8 cellular contexts compared by ENCODE assay signal in genomic region chr6:13814938-13815575, GRCh38. TPM values are rescaled to one million over a fixed set of nuclear protein-coding genes. Genes with fewer than 3 reads are reported as not detected.
A peak's percentile ranks its signal among the peaks of the same experiment; 100 is the strongest.
DNase-seq lines count a peak whose midpoint lies in the region; ATAC-seq and TF ChIP-seq lines count a peak whose summit lies in the region.

No MANE protein-coding gene starts in this region.

- ATAC-seq in HG03439 (IDR thresholded peaks at IDR 0.05; ENCODE audit: unreplicated experiment) (peak; percentile 0), GM19463 (IDR thresholded peaks at IDR 0.05; ENCODE audit: unreplicated experiment) (no peak), HG03342 (IDR thresholded peaks at IDR 0.05; ENCODE audit: unreplicated experiment) (no peak), GM21360 (IDR thresholded peaks at IDR 0.05; ENCODE audit: unreplicated experiment) (no peak)
- ATAC-seq in stimulated activated naive CD8-positive, alpha-beta T cell treated with anti-CD3 and anti-CD28 coated beads, Interleukin-15, amount 100 ng/mL, for 72 hours: no peak

- POLR2A ChIA-PET in AG04450 (lab: Yijun Ruan, JAX): interaction anchor here (1.6 to 1.8 kb wide), 2 partner anchors 82 to 232 kb away, joined by 5 read pairs; no protein-coding TSS in a partner anchor
- POLR2A ChIA-PET in activated CD4-positive, alpha-beta memory T cell treated with anti-CD3 and anti-CD28 coated beads for 36 hours (lab: Charles Lee): interaction anchor here (0.6 to 1.7 kb wide), 4 partner anchors 52 to 241 kb away, joined by 3 to 7 read pairs (median 4); partner anchors contain the start of genes NOL7 and SIRT5

- peak overlapping the region; percentile 75 for H3K4me3 ChIP-seq in AG04450 (ENCODE audit: low read depth, low read length)
- H3K4me3 ChIP-seq in iPS-11a (ENCODE audit: low read depth, low read length): peak overlapping the region; percentile 61

- no peaks in the 10 kb centered on the region for H3K36me3 Mint-ChIP-seq in activated CD4-positive, alpha-beta memory T cell treated with anti-CD3 and anti-CD28 coated beads for 36 hours

- TF ChIP-seq CTCF in AG04450 (IDR thresholded peaks at IDR 0.05; ENCODE audit: low read depth, low read length): no peak

- no peak overlapping the region for H3K27ac ChIP-seq in AG04450 (ENCODE audit: low read depth, low read length)

- H3K9me3 ChIP-seq in AG04450 (ENCODE audit: control insufficient read depth, insufficient read depth, low read length): no peaks in the 10 kb centered on the region

- H3K9me3 Mint-ChIP-seq in activated CD4-positive, alpha-beta memory T cell treated with anti-CD3 and anti-CD28 coated beads for 36 hours: no peaks in the 10 kb centered on the region
- H3K9me3 Mint-ChIP-seq in stimulated activated naive CD8-positive, alpha-beta T cell treated with anti-CD3 and anti-CD28 coated beads, Interleukin-15, amount 100 ng/mL, for 72 hours: no peaks in the 10 kb centered on the region

- H3K27ac Mint-ChIP-seq in activated CD4-positive, alpha-beta memory T cell treated with anti-CD3 and anti-CD28 coated beads for 36 hours: peak overlapping the region; percentile 84
- peak overlapping the region; percentile 82 to 90 for H3K27ac Mint-ChIP-seq in stimulated activated naive CD8-positive, alpha-beta T cell treated with anti-CD3 and anti-CD28 coated beads, Interleukin-15, amount 100 ng/mL, for 72 hours

- no peaks in the 10 kb centered on the region for H3K27me3 ChIP-seq in AG04450 (ENCODE audit: control insufficient read depth, insufficient read depth, low read length)

- no peaks in the 10 kb centered on the region for H3K27me3 Mint-ChIP-seq in activated CD4-positive, alpha-beta memory T cell treated with anti-CD3 and anti-CD28 coated beads for 36 hours
- no peaks in the 10 kb centered on the region for H3K27me3 Mint-ChIP-seq in stimulated activated naive CD8-positive, alpha-beta T cell treated with anti-CD3 and anti-CD28 coated beads, Interleukin-15, amount 100 ng/mL, for 72 hours

- intact Hi-C loops in activated CD4-positive, alpha-beta memory T cell treated with anti-CD3 and anti-CD28 coated beads for 36 hours (cut with micrococcal nuclease): loop anchor here (1.0 to 2.0 kb wide), 2 partner anchors 20 to 241 kb away; partner anchors contain the start of gene SIRT5

- H3K4me3 Mint-ChIP-seq in activated CD4-positive, alpha-beta memory T cell treated with anti-CD3 and anti-CD28 coated beads for 36 hours: peak overlapping the region; percentile 75
- peak overlapping the region; percentile 88 to 89 for H3K4me3 Mint-ChIP-seq in stimulated activated naive CD8-positive, alpha-beta T cell treated with anti-CD3 and anti-CD28 coated beads, Interleukin-15, amount 100 ng/mL, for 72 hours

- DNase-seq in AG04450 (ENCODE audit: low read depth, low spot score): no peak
- no peak for DNase-seq in activated CD4-positive, alpha-beta memory T cell treated with anti-CD3 and anti-CD28 coated beads for 36 hours
- no peak for DNase-seq in stimulated activated naive CD8-positive, alpha-beta T cell treated with anti-CD3 and anti-CD28 coated beads, Interleukin-15, amount 100 ng/mL, for 72 hours

- peaks cover 32% of the 10 kb centered on the region for H3K4me1 Mint-ChIP-seq in activated CD4-positive, alpha-beta memory T cell treated with anti-CD3 and anti-CD28 coated beads for 36 hours (ENCODE audit: low read depth)
- H3K4me1 Mint-ChIP-seq in stimulated activated naive CD8-positive, alpha-beta T cell treated with anti-CD3 and anti-CD28 coated beads, Interleukin-15, amount 100 ng/mL, for 72 hours: peaks cover 36% of the 10 kb centered on the region

- CTCF ChIA-PET in AG04450 (lab: Charles Lee): interaction anchor here (0.7 to 1.0 kb wide), 2 partner anchors 20 to 199 kb away, joined by 3 to 8 read pairs; no protein-coding TSS in a partner anchor
- CTCF ChIA-PET in activated CD4-positive, alpha-beta memory T cell treated with anti-CD3 and anti-CD28 coated beads for 36 hours (lab: Charles Lee): interaction anchor here (0.6 to 2.0 kb wide), 4 partner anchors 20 to 252 kb away, joined by 4 to 9 read pairs (median 6); partner anchors contain the start of gene SIRT5

RNA-seq across cellular contexts. Expression of gene MCUR1, which starts 0.7 kb away (rescaled TPM):
- polyA plus RNA-seq in AG04450 (2011; rRNA removed): 7.8 and 9.5 TPM in 2 replicates
- polyA minus RNA-seq in AG04450 (2011; rRNA and poly(A)+ RNA removed): 4.1 and 5.3 TPM in 2 replicates
- 10 to 100 TPM; 36.6 to 38.8 TPM for total RNA-seq in activated CD4-positive, alpha-beta memory T cell treated with anti-CD3 and anti-CD28 coated beads for 36 hours
